8 cellular contexts compared by ENCODE assay signal in the genomic region with DNA sequence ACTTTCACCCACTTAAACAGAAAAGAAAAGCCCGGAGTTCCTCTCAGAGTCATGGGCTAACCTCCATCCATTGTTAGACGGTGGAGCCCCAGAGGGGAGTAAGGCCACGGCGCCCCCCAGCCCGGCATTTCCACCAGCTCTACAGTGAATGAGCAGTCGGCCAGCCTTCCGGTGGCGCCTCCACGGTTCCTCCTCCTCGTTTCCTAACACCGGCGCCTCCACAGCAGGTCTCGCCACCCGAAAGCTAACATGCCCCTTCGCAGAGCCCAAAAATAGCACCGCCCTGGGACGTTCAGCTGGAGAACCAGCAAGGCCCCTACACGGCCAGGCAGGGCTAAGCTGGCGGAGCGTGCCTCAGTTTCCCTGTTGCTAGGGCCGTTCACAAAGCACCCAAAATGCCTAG. TPM values are rescaled to one million over a fixed set of nuclear protein-coding genes. Genes with fewer than 3 reads are reported as not detected.
A peak's percentile ranks its signal among the peaks of the same experiment; 100 is the strongest.
DNase-seq lines count a peak whose midpoint lies in the region; ATAC-seq and TF ChIP-seq lines count a peak whose summit lies in the region.

No MANE protein-coding gene starts in this region.

- H3K27me3 ChIP-seq in esophagus (ENCODE audit: control insufficient read depth in 1 of 2, insufficient read depth in 2 of 2, low read length in 2 of 2), result no peaks in the 10 kb centered on the region

- 1% methylated on average over 21 of the region's 21 CpGs for WGBS in esophagus, 2 donors

- peak overlapping the region; percentile 83 for H3K4me3 ChIP-seq in GM12875 (ENCODE audit: low read depth, low read length)
- H3K4me3 ChIP-seq in esophagus (ENCODE audit: low read depth in 1 of 2, low read length in 2 of 2), result peak overlapping the region; percentile 90 to 95

- H3K9me3 ChIP-seq in esophagus (ENCODE audit: control insufficient read depth in 2 of 2, insufficient read depth in 1 of 2, low read depth in 1 of 2, low read length in 1 of 2), result no peaks in the 10 kb centered on the region

- no peaks in the 10 kb centered on the region for H3K9me3 Mint-ChIP-seq in activated T-cell treated with anti-CD3 and anti-CD28 coated beads, Interleukin-2, amount 50 U/mL, for 24 hours

- ATAC-seq in GM18520 (IDR thresholded peaks at IDR 0.05; ENCODE audit: unreplicated experiment) (no peak), GM19035 (IDR thresholded peaks at IDR 0.05; ENCODE audit: unreplicated experiment) (no peak)

- peak overlapping the region; percentile 93 for H3K27ac Mint-ChIP-seq in activated T-cell treated with anti-CD3 and anti-CD28 coated beads, Interleukin-2, amount 50 U/mL, for 24 hours

- peaks cover 24% of the 10 kb centered on the region for H3K36me3 Mint-ChIP-seq in activated T-cell treated with anti-CD3 and anti-CD28 coated beads, Interleukin-2, amount 50 U/mL, for 24 hours (ENCODE audit: low read depth)

- peak overlapping the region; percentile 93 for H3K4me3 Mint-ChIP-seq in activated T-cell treated with anti-CD3 and anti-CD28 coated beads, Interleukin-2, amount 50 U/mL, for 24 hours

- H3K4me1 ChIP-seq in esophagus (ENCODE audit: control insufficient read depth in 2 of 2, insufficient read depth in 2 of 2, low read length in 1 of 2), result peaks cover 0 to 3% of the 10 kb centered on the region in 2 donors

- no peak for TF ChIP-seq CTCF in GM12875 (IDR thresholded peaks at IDR 0.05; ENCODE audit: borderline replicate concordance, insufficient read depth, low read depth, low read length)

- H3K36me3 ChIP-seq in esophagus (ENCODE audit: control insufficient read depth in 2 of 2, insufficient read depth in 2 of 2, low read length in 1 of 2), result no peaks in the 10 kb centered on the region

- peak; percentile 14 for DNase-seq in NCI-H345 treated with DMSO at 0.1 percent for 48 hours (lab: John Stamatoyannopoulos, UW; ENCODE audit: unreplicated experiment)
- DNase-seq in activated T-cell treated with anti-CD3 and anti-CD28 coated beads, Interleukin-2, amount 50 U/mL, for 24 hours, result peak; percentile 68
- DNase-seq in myocyte (ENCODE audit: low read depth), result peak; percentile 29
- peak in 34 of 49 donors; percentile 4 to 60 (median 20) for DNase-seq in substantia nigra (lab: John Stamatoyannopoulos, UW)

- peaks cover 31% of the 10 kb centered on the region for H3K27me3 Mint-ChIP-seq in activated T-cell treated with anti-CD3 and anti-CD28 coated beads, Interleukin-2, amount 50 U/mL, for 24 hours

- peaks cover 51% of the 10 kb centered on the region for H3K4me1 Mint-ChIP-seq in activated T-cell treated with anti-CD3 and anti-CD28 coated beads, Interleukin-2, amount 50 U/mL, for 24 hours (ENCODE audit: low read depth)

- peak overlapping the region; percentile 85 to 86 for H3K27ac ChIP-seq in esophagus (ENCODE audit: low read depth in 2 of 2, low read length in 1 of 2)
- H3K27ac ChIP-seq in substantia nigra (ENCODE audit: low read depth, low read length, poor library complexity, severe bottlenecking), result peak overlapping the region; percentile 80

RNA-seq across cellular contexts. Expression of gene MMD, which starts 0.9 kb away (rescaled TPM):
- 1 to 10 TPM; 2.7 to 3.5 TPM for polyA plus RNA-seq in esophagus
- total RNA-seq in myocyte, result 5.3 and 5.8 TPM in 2 replicates
- polyA plus RNA-seq in myocyte (2012), result 1.8 TPM

Comparison
In these comparisons a context has a peak if more than half of its experiments do, and no peak if none do; other contexts are left out.
1. DNase-seq: peak in every context shown above with its lines; median percentile 68 in activated T-cell treated with anti-CD3 and anti-CD28 coated beads, Interleukin-2, amount 50 U/mL, for 24 hours; 29 in myocyte; 20 in substantia nigra; 14 in NCI-H345 treated with DMSO at 0.1 percent for 48 hours.